In the genomic region with DNA sequence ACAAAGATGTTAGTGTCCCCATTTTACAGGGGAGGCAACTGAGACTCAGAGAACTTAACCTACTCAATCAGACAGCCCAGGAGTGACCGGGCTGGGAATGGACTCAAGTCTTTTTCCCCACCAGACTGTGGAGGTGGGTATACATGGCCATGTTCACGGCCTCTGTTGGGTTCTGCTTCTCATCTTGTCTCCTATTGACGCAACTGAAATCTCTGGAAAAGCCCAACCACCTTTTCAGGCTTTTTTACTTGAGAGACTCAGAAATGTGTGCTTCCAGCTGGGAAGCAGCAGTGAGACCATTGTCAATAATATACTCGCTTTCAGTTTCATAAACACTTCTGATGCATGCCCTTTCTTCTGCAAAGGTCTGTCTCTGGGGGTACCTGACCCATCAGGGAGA, we compare ENCODE assay signal across 13 cellular contexts.
A peak's percentile ranks its signal among the peaks of the same experiment; 100 is the strongest.
DNase-seq lines count a peak whose midpoint lies in the region; TF ChIP-seq lines count a peak whose summit lies in the region.
"Had no signal": no experiment of that assay in that cellular context is flagged by ENCODE, and none has a peak within 500 bp of the region (broad histone marks: within the 10 kb centered on the region; RNA-seq: fewer than 3 reads in every experiment).

No MANE protein-coding gene starts in this region.

- no peaks in the 10 kb centered on the region for H4K20me1 ChIP-seq in KMS-11 (ENCODE audit: insufficient read depth)

- no peaks in the 10 kb centered on the region for H3K9me3 ChIP-seq in subcutaneous abdominal adipose tissue (ENCODE audit: control insufficient read depth in 5 of 5, low read length in 5 of 5)
- H3K9me3 ChIP-seq in CD4-positive, alpha-beta memory T cell (ENCODE audit: control insufficient read depth in 1 of 2, low read length in 2 of 2), result no peaks in the 10 kb centered on the region
- H3K9me3 ChIP-seq: spleen had no signal

- CTCF ChIA-PET in CD4-positive, alpha-beta memory T cell (lab: Charles Lee; ENCODE audit: partially characterized antibody), result no interaction called here

- H3K4me1 ChIP-seq in KMS-11 (ENCODE audit: low read depth, poor library complexity, severe bottlenecking), result peaks cover 12% of the 10 kb centered on the region
- H3K4me1 ChIP-seq in subcutaneous abdominal adipose tissue (ENCODE audit: control insufficient read depth in 5 of 5, insufficient read depth in 5 of 5, low read length in 5 of 5), result peaks cover 0 to 6% (median 0%) of the 10 kb centered on the region in 5 donors
- H3K4me1 ChIP-seq in CD4-positive, alpha-beta memory T cell (ENCODE audit: insufficient read depth, low read length), result no peaks in the 10 kb centered on the region
- H3K4me1 ChIP-seq: spleen had no signal

- POLR2A ChIA-PET in CD4-positive, alpha-beta memory T cell (lab: Charles Lee; ENCODE audit: partially characterized antibody), result no interaction called here

- no peak overlapping the region for H3K27ac ChIP-seq in KMS-11
- peak overlapping the region; percentile 19 for H3K27ac ChIP-seq in subcutaneous abdominal adipose tissue (ENCODE audit: low read depth, low read length)
- no peak overlapping the region for H3K27ac ChIP-seq in CD4-positive, alpha-beta memory T cell (ENCODE audit: low read depth, low read length)

- no peaks in the 10 kb centered on the region for H3K9me3 Mint-ChIP-seq in CD4-positive, alpha-beta memory T cell
- H3K9me3 Mint-ChIP-seq: activated CD4-positive, alpha-beta T cell treated with anti-CD3 and anti-CD28 coated beads, Interleukin-2, amount 10 ng/mL, durations not matched to agents 24 days and 14 days; activated naive CD4-positive, alpha-beta T cell treated with anti-CD3 and anti-CD28 coated beads, Interleukin-2, amount 10 ng/mL, durations not matched to agents 7 days and 5 days; T-cell had no signal

- H3K27ac Mint-ChIP-seq in CD4-positive, alpha-beta memory T cell, result no peak overlapping the region
- H3K27ac Mint-ChIP-seq: activated CD4-positive, alpha-beta T cell treated with anti-CD3 and anti-CD28 coated beads, Interleukin-2, amount 10 ng/mL, durations not matched to agents 24 days and 14 days; activated naive CD4-positive, alpha-beta T cell treated with anti-CD3 and anti-CD28 coated beads, Interleukin-2, amount 10 ng/mL, durations not matched to agents 7 days and 5 days; T-cell had no signal

- no peak overlapping the region for H3K4me3 ChIP-seq in KMS-11 (IDR thresholded peaks at IDR 0.05; ENCODE audit: insufficient read depth, low read depth, low read length)
- peak overlapping the region in 1 of 5 donors; percentile 11 for H3K4me3 ChIP-seq in subcutaneous abdominal adipose tissue (ENCODE audit: low read depth in 1 of 5, low read length in 5 of 5)
- no peak overlapping the region for H3K4me3 ChIP-seq in CD4-positive, alpha-beta memory T cell (ENCODE audit: low read length in 2 of 2)
- H3K4me3 ChIP-seq: spleen had no signal

- intact Hi-C loops in CD4-positive, alpha-beta memory T cell (cut with micrococcal nuclease), result no loop called here

- peak overlapping the region; percentile 42 for H3K4me2 ChIP-seq in KMS-11

- no peaks in the 10 kb centered on the region for H3K36me3 ChIP-seq in KMS-11 (ENCODE audit: insufficient read depth)
- H3K36me3 ChIP-seq in subcutaneous abdominal adipose tissue (ENCODE audit: control insufficient read depth in 5 of 5, insufficient read depth in 5 of 5, low read length in 5 of 5), result no peaks in the 10 kb centered on the region
- no peaks in the 10 kb centered on the region for H3K36me3 ChIP-seq in CD4-positive, alpha-beta memory T cell (ENCODE audit: insufficient read depth, low read length)
- H3K36me3 ChIP-seq: spleen had no signal

- no peaks in the 10 kb centered on the region for H3K27me3 ChIP-seq in KMS-11 (ENCODE audit: insufficient read depth, low read depth)
- peaks cover 0 to 2% (median 0%) of the 10 kb centered on the region in 5 donors for H3K27me3 ChIP-seq in subcutaneous abdominal adipose tissue (ENCODE audit: control insufficient read depth in 5 of 5, insufficient read depth in 4 of 5, low read length in 5 of 5)
- no peaks in the 10 kb centered on the region for H3K27me3 ChIP-seq in CD4-positive, alpha-beta memory T cell (ENCODE audit: insufficient read depth, low read length)
- H3K27me3 ChIP-seq: spleen had no signal

- H3K36me3 Mint-ChIP-seq in CD4-positive, alpha-beta memory T cell, result no peaks in the 10 kb centered on the region
- H3K36me3 Mint-ChIP-seq: activated naive CD4-positive, alpha-beta T cell treated with anti-CD3 and anti-CD28 coated beads, Interleukin-2, amount 10 ng/mL, durations not matched to agents 7 days and 5 days; T-cell had no signal

- TF ChIP-seq CTCF in KMS-11 (conservative IDR thresholded peaks at IDR 0.05; ENCODE audit: low read depth, low read length), result no peak

- no peaks in the 10 kb centered on the region for H3K79me2 ChIP-seq in KMS-11 (ENCODE audit: insufficient read depth, low read depth)

- H3K9ac ChIP-seq in KMS-11 (no peak overlapping the region), subcutaneous abdominal adipose tissue (ENCODE audit: low read length in 5 of 5) (no peak overlapping the region)

- peak; percentile 44 for DNase-seq in brain pericyte (ENCODE audit: low read depth, low spot score)
- peak; percentile 42 for DNase-seq in hepatic stellate cell (ENCODE audit: low spot score)
- no peak for DNase-seq in CD4-positive, alpha-beta memory T cell
- DNase-seq in GDM1 (lab: John Stamatoyannopoulos, UW), result no peak
- DNase-seq in HuH-7.5 (ENCODE audit: low spot score), result no peak
- no peak for DNase-seq in kidney tubule cell (ENCODE audit: low spot score)
- DNase-seq: activated CD4-positive, alpha-beta T cell treated with anti-CD3 and anti-CD28 coated beads, Interleukin-2, amount 10 ng/mL, durations not matched to agents 24 days and 14 days; activated naive CD4-positive, alpha-beta T cell treated with anti-CD3 and anti-CD28 coated beads, Interleukin-2, amount 10 ng/mL, durations not matched to agents 7 days and 5 days; effector memory CD4-positive, alpha-beta T cell; spleen; T-cell had no signal

- peaks cover 12 to 21% of the 10 kb centered on the region in 2 donors for H3K27me3 Mint-ChIP-seq in CD4-positive, alpha-beta memory T cell

- H3K4me1 Mint-ChIP-seq in CD4-positive, alpha-beta memory T cell, result no peaks in the 10 kb centered on the region
- H3K4me1 Mint-ChIP-seq: activated CD4-positive, alpha-beta T cell treated with anti-CD3 and anti-CD28 coated beads, Interleukin-2, amount 10 ng/mL, durations not matched to agents 24 days and 14 days; activated naive CD4-positive, alpha-beta T cell treated with anti-CD3 and anti-CD28 coated beads, Interleukin-2, amount 10 ng/mL, durations not matched to agents 7 days and 5 days; T-cell had no signal

- H2AFZ ChIP-seq in KMS-11 (ENCODE audit: low read depth), result no peak overlapping the region

- no peak overlapping the region for H3K4me3 Mint-ChIP-seq in CD4-positive, alpha-beta memory T cell
- H3K4me3 Mint-ChIP-seq: activated CD4-positive, alpha-beta T cell treated with anti-CD3 and anti-CD28 coated beads, Interleukin-2, amount 10 ng/mL, durations not matched to agents 24 days and 14 days; activated naive CD4-positive, alpha-beta T cell treated with anti-CD3 and anti-CD28 coated beads, Interleukin-2, amount 10 ng/mL, durations not matched to agents 7 days and 5 days; T-cell had no signal

Comparison
In these comparisons a context has a peak if more than half of its experiments do, and no peak if none do; other contexts are left out.
1. DNase-seq: peak in brain pericyte (single experiment) and hepatic stellate cell (single experiment); none in CD4-positive, alpha-beta memory T cell (0 of 5), GDM1 (single experiment), HuH-7.5 (single experiment) and kidney tubule cell (single experiment).